Comparison of ENCODE assay signal across 16 cellular contexts in the genomic region with DNA sequence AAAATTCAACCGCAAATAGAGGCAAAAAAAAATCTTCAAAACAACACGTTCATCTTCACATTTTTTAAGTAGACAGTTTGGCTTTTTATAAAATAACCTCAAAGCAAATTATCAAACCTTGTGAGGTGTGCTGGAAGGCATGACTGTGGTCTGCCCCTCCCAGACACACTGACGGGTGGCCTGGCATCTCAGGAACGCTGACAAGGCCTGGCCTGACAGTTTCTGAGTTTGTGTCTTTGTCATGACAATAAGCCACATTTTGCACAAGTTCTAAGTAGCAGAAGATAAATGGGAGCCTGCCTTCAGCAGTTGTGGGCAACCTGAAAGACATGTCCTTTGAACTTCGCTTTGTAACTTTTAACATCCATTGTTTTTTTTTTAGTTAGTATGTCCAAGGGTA. TPM values are rescaled to one million over a fixed set of nuclear protein-coding genes. Genes with fewer than 3 reads are reported as not detected.
"Had no signal": no experiment of that assay in that cellular context is flagged by ENCODE, and none has a peak within 500 bp of the region (broad histone marks: within the 10 kb centered on the region; RNA-seq: fewer than 3 reads in every experiment).

No MANE protein-coding gene starts in this region.

- H3K4me3 ChIP-seq: pancreas, uterus had no signal

- ATAC-seq: activated CD8-positive, alpha-beta memory T cell treated with anti-CD3 and anti-CD28 coated beads, Interleukin-2, amount 10 ng/mL, durations not matched to agents 7 days and 5 days; activated naive CD4-positive, alpha-beta T cell treated with anti-CD3 and anti-CD28 coated beads, Interleukin-2, amount 50 U/mL, for 72 hours; left lobe of liver; pancreas had no signal

- H3K9me3 ChIP-seq: pancreas, uterus had no signal

- H3K4me3 Mint-ChIP-seq: activated CD8-positive, alpha-beta memory T cell treated with anti-CD3 and anti-CD28 coated beads, Interleukin-2, amount 10 ng/mL, durations not matched to agents 7 days and 5 days; activated T-cell treated with anti-CD3 and anti-CD28 coated beads, Interleukin-2, amount 50 U/mL, for 24 hours; brain; central memory CD8-positive, alpha-beta T cell; T-helper 2 cell treated with Interferon-gamma antibody and Interleukin-4, amounts not matched to agents 5 μg/mL and 100 μg/mL, for 36 hours had no signal

- H3K27me3 ChIP-seq: pancreas, uterus had no signal

- H3K27ac ChIP-seq: pancreas, uterus had no signal

- H3K27ac Mint-ChIP-seq: activated CD8-positive, alpha-beta memory T cell treated with anti-CD3 and anti-CD28 coated beads, Interleukin-2, amount 10 ng/mL, durations not matched to agents 7 days and 5 days; activated naive CD4-positive, alpha-beta T cell treated with anti-CD3 and anti-CD28 coated beads, Interleukin-2, amount 50 U/mL, for 72 hours; activated T-cell treated with anti-CD3 and anti-CD28 coated beads, Interleukin-2, amount 50 U/mL, for 24 hours; T-helper 2 cell treated with Interferon-gamma antibody and Interleukin-4, amounts not matched to agents 5 μg/mL and 100 μg/mL, for 36 hours had no signal

- H3K36me3 ChIP-seq: pancreas, uterus had no signal

- H3K4me1 ChIP-seq: pancreas, uterus had no signal

- H3K36me3 Mint-ChIP-seq: activated CD8-positive, alpha-beta memory T cell treated with anti-CD3 and anti-CD28 coated beads, Interleukin-2, amount 10 ng/mL, durations not matched to agents 7 days and 5 days; brain had no signal

- H3K9me3 Mint-ChIP-seq: activated naive CD4-positive, alpha-beta T cell treated with anti-CD3 and anti-CD28 coated beads, Interleukin-2, amount 50 U/mL, for 72 hours; central memory CD8-positive, alpha-beta T cell; T-helper 2 cell treated with Interferon-gamma antibody and Interleukin-4, amounts not matched to agents 5 μg/mL and 100 μg/mL, for 36 hours had no signal

- DNase-seq: activated CD4-positive, alpha-beta T cell treated with anti-CD3 and anti-CD28 coated beads for 1 hour; activated CD4-positive, alpha-beta T cell treated with anti-CD3 and anti-CD28 coated beads, Interleukin-2, amount 50 U/mL, for 48 hours; activated CD8-positive, alpha-beta memory T cell treated with anti-CD3 and anti-CD28 coated beads, Interleukin-2, amount 10 ng/mL, durations not matched to agents 7 days and 5 days; activated effector memory CD4-positive, alpha-beta T cell treated with Interleukin-2 at 50 U/mL for 16 hours; activated T-cell treated with anti-CD3 and anti-CD28 coated beads, Interleukin-2, amount 50 U/mL, for 24 hours; amniotic stem cell; effector memory CD4-positive, alpha-beta T cell; mesenchymal stem cell; pancreas; uterus had no signal

- H3K4me1 Mint-ChIP-seq: activated CD8-positive, alpha-beta memory T cell treated with anti-CD3 and anti-CD28 coated beads, Interleukin-2, amount 10 ng/mL, durations not matched to agents 7 days and 5 days; central memory CD8-positive, alpha-beta T cell had no signal

RNA-seq across cellular contexts. Expression of a gene that starts 38.5 kb away (rescaled TPM):
- total RNA-seq: activated CD8-positive, alpha-beta memory T cell treated with anti-CD3 and anti-CD28 coated beads, Interleukin-2, amount 10 ng/mL, durations not matched to agents 7 days and 5 days; activated naive CD4-positive, alpha-beta T cell treated with anti-CD3 and anti-CD28 coated beads, Interleukin-2, amount 50 U/mL, for 72 hours; left lobe of liver; skeletal muscle tissue had no signal
- polyA plus RNA-seq: pancreas had no signal
